In genomic region chr1:1114431-1114830, GRCh38 we compare ENCODE assay signal across 16 cellular contexts. TPM values are rescaled to one million over a fixed set of nuclear protein-coding genes. Genes with fewer than 3 reads are reported as not detected.
DNase-seq lines count a peak whose midpoint lies in the region; ATAC-seq and TF ChIP-seq lines count a peak whose summit lies in the region.
"Had no signal": no experiment of that assay in that cellular context is flagged by ENCODE, and none has a peak within 500 bp of the region (broad histone marks: within the 10 kb centered on the region; RNA-seq: fewer than 3 reads in every experiment).

No MANE protein-coding gene starts in this region.

- intact Hi-C loops in dendritic cell treated with granulocyte-macrophage colony-stimulating factor and Interleukin-4, amounts not matched to agents 40 ng/mL and 50 ng/mL, for 4 days (cut with micrococcal nuclease): no loop called here

- H3K4me2 ChIP-seq in SK-N-SH: peak overlapping the region; percentile 71; the same call in 1 of the 2 replicates
- peak overlapping the region; percentile 94 for H3K4me2 ChIP-seq in neural progenitor cell

- POLR2A ChIA-PET in SK-N-SH (lab: Yijun Ruan, JAX): no interaction called here

- H3K27ac Mint-ChIP-seq in dendritic cell treated with granulocyte-macrophage colony-stimulating factor and Interleukin-4, amounts not matched to agents 40 ng/mL and 50 ng/mL, for 4 days: no peak overlapping the region
- H3K27ac Mint-ChIP-seq in neural progenitor cell: no peak overlapping the region

- H3K4me3 ChIP-seq in SK-N-SH (ENCODE audit: low read depth in 2 of 2, low read length in 1 of 2): no peak overlapping the region
- H3K4me3 ChIP-seq in NT2/D1 (ENCODE audit: insufficient read length, low read depth): no peak overlapping the region
- H3K4me3 ChIP-seq in neural progenitor cell: peak overlapping the region; percentile 74

- H3K27me3 Mint-ChIP-seq in dendritic cell treated with granulocyte-macrophage colony-stimulating factor and Interleukin-4, amounts not matched to agents 40 ng/mL and 50 ng/mL, for 4 days: peaks cover 30% of the 10 kb centered on the region
- H3K27me3 Mint-ChIP-seq in neural progenitor cell (ENCODE audit: insufficient read depth, low read depth): peaks cover 24% of the 10 kb centered on the region

- no peaks in the 10 kb centered on the region for H3K36me3 ChIP-seq in SK-N-SH (replicated peaks in 1 of 2; ENCODE audit: control insufficient read depth in 1 of 2, insufficient read depth in 2 of 2, low read length in 1 of 2)
- peaks cover 24% of the 10 kb centered on the region for H3K36me3 ChIP-seq in NT2/D1 (ENCODE audit: insufficient read depth, insufficient read length, low read length)
- no peaks in the 10 kb centered on the region for H3K36me3 ChIP-seq in neural progenitor cell

- TF ChIP-seq CTCF in SK-N-SH (IDR thresholded peaks at IDR 0.05) (no peak), neural progenitor cell (IDR thresholded peaks at IDR 0.05) (no peak)

- H3K27me3 ChIP-seq in SK-N-SH (ENCODE audit: insufficient read depth): 0 out of 2 replicates have a peak, but pooled peaks cover 6% of the 10 kb centered on the region
- peaks cover 27% of the 10 kb centered on the region for H3K27me3 ChIP-seq in NT2/D1 (ENCODE audit: insufficient read depth, insufficient read length)
- H3K27me3 ChIP-seq in neural progenitor cell: peaks cover 35% of the 10 kb centered on the region

- DNase-seq in SK-N-SH (no peak), NT2/D1 (ENCODE audit: low read depth, low spot score) (no peak), neural progenitor cell (ENCODE audit: low spot score) (no peak), iPS-NIHi11 (ENCODE audit: low spot score) (no peak), EL (no peak), NCI-H2081 treated with DMSO at 0.1 percent for 48 hours (lab: John Stamatoyannopoulos, UW) (no peak)
- DNase-seq: activated gamma-delta T cell; NCI-H774; stimulated activated CD4-positive, alpha-beta T cell treated with anti-CD3 and anti-CD28 coated beads, Interleukin-15, amount 100 ng/mL, for 24 hours; stimulated activated naive CD4-positive, alpha-beta T cell; T1000 had no signal

- no peak overlapping the region for H2AFZ ChIP-seq in SK-N-SH (ENCODE audit: low read depth)
- H2AFZ ChIP-seq in neural progenitor cell (replicated peaks): no peak overlapping the region

- H3K36me3 Mint-ChIP-seq in dendritic cell treated with granulocyte-macrophage colony-stimulating factor and Interleukin-4, amounts not matched to agents 40 ng/mL and 50 ng/mL, for 4 days (ENCODE audit: low read depth): peaks cover 26% of the 10 kb centered on the region
- H3K36me3 Mint-ChIP-seq in neural progenitor cell: peaks cover 25% of the 10 kb centered on the region

- peaks cover 20% of the 10 kb centered on the region for H3K9me3 Mint-ChIP-seq in dendritic cell treated with granulocyte-macrophage colony-stimulating factor and Interleukin-4, amounts not matched to agents 40 ng/mL and 50 ng/mL, for 4 days
- peaks cover 17% of the 10 kb centered on the region for H3K9me3 Mint-ChIP-seq in neural progenitor cell

- WGBS in SK-N-SH (ENCODE audit: low lambda C conversion rate): 97% methylated on average over 13 of the region's 13 CpGs

- H3K79me2 ChIP-seq in SK-N-SH (ENCODE audit: insufficient read depth) (peaks cover 8% of the 10 kb centered on the region; the same call in 1 of the 2 replicates), neural progenitor cell (ENCODE audit: low read depth) (peaks cover 32% of the 10 kb centered on the region)

- no peaks in the 10 kb centered on the region for H3K9me2 ChIP-seq in SK-N-SH

- no peak for TF ChIP-seq EP300 in SK-N-SH (IDR thresholded peaks at IDR 0.05; ENCODE audit: borderline replicate concordance in 1 of 2, low read depth in 1 of 2, low read length in 1 of 2)

- H3K4me1 ChIP-seq in SK-N-SH (ENCODE audit: control insufficient read depth in 1 of 2, insufficient read depth in 2 of 2, low read depth in 1 of 2, low read length in 1 of 2) (peaks cover 0 to 10% of the 10 kb centered on the region in 2 experiments; a peak in 1 of 4 replicates), NT2/D1 (ENCODE audit: insufficient read depth, insufficient read length) (peaks cover 4% of the 10 kb centered on the region), neural progenitor cell (peaks cover 6% of the 10 kb centered on the region)

- H3K9me3 ChIP-seq in SK-N-SH (no peaks in the 10 kb centered on the region), NT2/D1 (ENCODE audit: insufficient read depth, low read length) (peaks cover 5% of the 10 kb centered on the region; the same call in 1 of the 2 replicates), neural progenitor cell (ENCODE audit: low read depth) (no peaks in the 10 kb centered on the region)

- no peak for TF ChIP-seq RAD21 in SK-N-SH (IDR thresholded peaks at IDR 0.05; ENCODE audit: low read length)

- H3K27ac ChIP-seq in SK-N-SH (ENCODE audit: low read depth in 2 of 2, low read length in 1 of 2): no peak overlapping the region
- H3K27ac ChIP-seq in neural progenitor cell: no peak overlapping the region
- H3K27ac ChIP-seq: 22Rv1 had no signal

- peaks cover 18% of the 10 kb centered on the region for H3K4me1 Mint-ChIP-seq in dendritic cell treated with granulocyte-macrophage colony-stimulating factor and Interleukin-4, amounts not matched to agents 40 ng/mL and 50 ng/mL, for 4 days (ENCODE audit: low read depth)
- peaks cover 13% of the 10 kb centered on the region for H3K4me1 Mint-ChIP-seq in neural progenitor cell

- CTCF ChIA-PET in SK-N-SH (lab: Yijun Ruan, JAX): interaction anchor here (0.9 kb wide), 1 partner anchor 112 kb away, joined by 3 read pairs; no protein-coding TSS in a partner anchor

- H3F3A ChIP-seq in SK-N-SH (replicated peaks; ENCODE audit: insufficient read depth) (no peaks in the 10 kb centered on the region), neural progenitor cell (ENCODE audit: low read depth) (no peaks in the 10 kb centered on the region)

- peak overlapping the region; percentile 71 for H3K4me3 Mint-ChIP-seq in dendritic cell treated with granulocyte-macrophage colony-stimulating factor and Interleukin-4, amounts not matched to agents 40 ng/mL and 50 ng/mL, for 4 days
- H3K4me3 Mint-ChIP-seq in neural progenitor cell: peak overlapping the region; percentile 91

- H3K9ac ChIP-seq in SK-N-SH (no peak overlapping the region), NT2/D1 (ENCODE audit: insufficient read length, low read depth) (peak overlapping the region; percentile 56), neural progenitor cell (no peak overlapping the region)

- no peak for ATAC-seq in SK-N-SH treated with all-trans-retinoic acid at 6 μM for 48 hours

- H4K20me1 ChIP-seq in SK-N-SH (ENCODE audit: insufficient read depth) (no peaks in the 10 kb centered on the region), neural progenitor cell (ENCODE audit: low read depth) (no peaks in the 10 kb centered on the region)

TF ChIP-seq in SK-N-SH, 30 proteins besides CTCF, POLR2A, EP300 and RAD21 (continues in another document):
- TF ChIP-seq FOXJ3 (CRISPR knock-in tag; IDR thresholded peaks at IDR 0.05) (no peak), SIN3A (IDR thresholded peaks at IDR 0.05; ENCODE audit: borderline replicate concordance, low read depth, low read length) (no peak), FOXM1 (IDR thresholded peaks at IDR 0.05; ENCODE audit: low read depth) (no peak), IRF3 (IDR thresholded peaks at IDR 0.05; ENCODE audit: low read depth, low read length) (no peak)

TF ChIP-seq in SK-N-SH treated with all-trans-retinoic acid at 6 μM for 48 hours, 23 proteins besides CTCF, POLR2A, EP300 and RAD21:
- TF ChIP-seq TCF4 (CRISPR knock-in tag; IDR thresholded peaks at IDR 0.05; ENCODE audit: borderline replicate concordance): no peak
TF ChIP-seq in SK-N-SH treated with all-trans-retinoic acid at 6 μM for 48 hours: peak in this region for 0.

RNA-seq across cellular contexts. Expression of gene C1orf159, which starts 1.5 kb away (rescaled TPM):
- polyA plus RNA-seq in SK-N-SH (2012; rRNA removed): 10.1 and 10.2 TPM in 2 replicates
- polyA plus RNA-seq in SK-N-SH (2012; cell fraction: cytosol; rRNA removed): 3.0 and 4.9 TPM in 2 replicates
- polyA plus RNA-seq in SK-N-SH (2012; cell fraction: nucleus; rRNA removed): 57.7 and 66.0 TPM in 2 replicates
- total RNA-seq in neural progenitor cell (ENCODE audit: low replicate concordance): 8.0 and 24.0 TPM in 2 replicates

RNA-seq across cellular contexts. Expression of gene RNF223, which starts 40.3 kb away (rescaled TPM):
- not detected in 2 replicates for polyA plus RNA-seq in SK-N-SH (2012; rRNA removed)
- polyA plus RNA-seq in SK-N-SH (2012; cell fraction: cytosol; rRNA removed): not detected in 2 replicates
- polyA plus RNA-seq in SK-N-SH (2012; cell fraction: nucleus; rRNA removed): 0.04 TPM in 1 of 2 replicates, not detected in the other
- not detected in 2 replicates for total RNA-seq in neural progenitor cell (ENCODE audit: low replicate concordance)
- total RNA-seq: H4, M059J had no signal

RNA-seq across cellular contexts. Expression of gene TTLL10, which starts 59.2 kb away (rescaled TPM):
- polyA plus RNA-seq in SK-N-SH (2012; rRNA removed): not detected in 2 replicates
- not detected in 2 replicates for polyA plus RNA-seq in SK-N-SH (2012; cell fraction: cytosol; rRNA removed)
- not detected in 2 replicates for polyA plus RNA-seq in SK-N-SH (2012; cell fraction: nucleus; rRNA removed)
- total RNA-seq in neural progenitor cell (ENCODE audit: low replicate concordance): 0.22 TPM in 1 of 2 replicates, not detected in the other
- total RNA-seq: H4, M059J had no signal
